Comparison of ENCODE assay signal across 18 cellular contexts in the genomic region with DNA sequence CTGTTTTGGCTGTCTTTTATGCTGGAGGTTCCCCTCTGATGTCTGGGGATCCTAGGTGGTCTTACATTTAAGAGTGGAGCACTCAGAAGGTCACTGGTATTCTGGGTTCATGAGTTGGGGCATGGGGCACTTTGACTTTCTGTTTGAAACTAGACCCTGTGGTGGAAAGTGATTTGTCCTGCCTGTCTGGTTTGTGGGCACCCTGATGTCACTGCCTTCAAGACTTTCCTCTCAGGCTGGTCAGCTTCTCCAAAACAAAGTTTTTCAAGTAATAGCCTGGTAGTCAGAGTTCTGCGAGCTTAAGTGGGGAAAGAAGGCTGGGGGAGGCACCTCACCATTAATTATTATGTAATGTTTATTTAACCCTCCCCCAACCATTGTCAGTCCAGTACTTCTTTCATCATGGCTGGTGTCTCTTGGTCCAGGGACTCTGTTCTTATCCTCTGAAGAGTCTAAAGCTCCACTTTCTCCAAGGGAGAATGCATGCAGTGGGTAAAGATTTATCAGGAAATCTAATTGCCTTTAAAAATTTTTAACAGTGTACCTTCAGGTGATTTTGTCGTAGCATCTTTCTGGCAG.
"Had no signal": no experiment of that assay in that cellular context is flagged by ENCODE, and none has a peak within 500 bp of the region (broad histone marks: within the 10 kb centered on the region; RNA-seq: fewer than 3 reads in every experiment).

No MANE protein-coding gene starts in this region.

- H3K27me3 Mint-ChIP-seq: activated naive CD4-positive, alpha-beta T cell treated with anti-CD3 and anti-CD28 coated beads, Interleukin-2, amount 50 U/mL, for 24 hours; naive thymus-derived CD4-positive, alpha-beta T cell had no signal

- H3K27ac Mint-ChIP-seq: activated naive CD4-positive, alpha-beta T cell treated with anti-CD3 and anti-CD28 coated beads, Interleukin-2, amount 50 U/mL, for 24 hours had no signal

- H3K4me3 Mint-ChIP-seq: activated naive CD4-positive, alpha-beta T cell treated with anti-CD3 and anti-CD28 coated beads, Interleukin-2, amount 50 U/mL, for 24 hours; naive thymus-derived CD4-positive, alpha-beta T cell had no signal

- H3K9me3 Mint-ChIP-seq: activated naive CD4-positive, alpha-beta T cell treated with anti-CD3 and anti-CD28 coated beads, Interleukin-2, amount 50 U/mL, for 24 hours; naive thymus-derived CD4-positive, alpha-beta T cell had no signal

- DNase-seq: activated CD8-positive, alpha-beta memory T cell treated with anti-CD3 and anti-CD28 coated beads for 24 hours; activated effector memory CD4-positive, alpha-beta T cell treated with Interleukin-2 at 50 U/mL for 16 hours; amniotic stem cell; body of pancreas; cortex of kidney; effector CD4-positive, alpha-beta T cell; islet precursor cell; left lung; mucosa of descending colon; naive thymus-derived CD4-positive, alpha-beta T cell; stimulated activated CD4-positive, alpha-beta T cell treated with anti-CD3 and anti-CD28 coated beads, Interleukin-4, amount 100 ng/mL, for 24 hours; stomach; testis; upper lobe of left lung; WERI-Rb-1 had no signal

- H3K9me3 ChIP-seq: body of pancreas, esophagus muscularis mucosa, left lung, mucosa of descending colon, neutrophil, stomach, testis, upper lobe of left lung had no signal

- ATAC-seq: body of pancreas; left lung; mucosa of descending colon; naive thymus-derived CD4-positive, alpha-beta T cell had no signal
